ENCODE assay signal across 15 cellular contexts in the genomic region with DNA sequence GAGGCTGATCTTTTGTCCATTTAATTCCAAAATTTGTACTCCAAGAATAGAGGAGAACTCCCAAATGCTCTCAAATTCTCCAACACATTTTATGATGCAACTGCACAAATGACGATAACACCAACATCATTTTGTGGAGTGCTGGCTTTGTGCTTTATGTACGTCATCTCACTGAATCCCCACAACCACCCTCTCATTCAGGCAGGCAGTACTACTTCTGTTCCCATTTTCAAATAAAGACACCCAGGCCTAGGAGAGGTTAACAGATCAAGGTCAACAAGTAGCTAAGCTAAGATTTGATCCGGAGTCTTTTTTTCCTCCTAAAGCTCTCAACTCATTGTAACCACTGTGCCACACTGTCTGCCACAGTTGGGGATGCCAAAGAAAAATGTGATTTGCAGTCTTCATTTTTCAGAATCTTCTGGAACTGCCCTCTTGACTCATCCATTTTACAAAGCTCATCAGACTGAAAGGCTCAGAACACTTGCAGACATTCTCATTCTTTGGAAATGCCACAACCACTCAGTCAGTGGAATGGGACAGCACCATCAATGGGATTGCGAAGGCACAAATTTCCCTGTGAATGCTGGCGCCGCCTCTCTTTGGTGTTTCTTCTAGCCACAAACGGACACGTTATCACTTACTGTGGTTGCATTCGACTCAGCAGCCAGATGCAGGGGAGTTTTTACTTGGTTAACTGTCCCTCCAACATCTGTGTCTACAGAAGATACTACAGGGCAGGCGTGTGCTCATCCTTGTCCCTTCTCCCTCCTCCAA.
DNase-seq lines count a peak whose midpoint lies in the region; ATAC-seq and TF ChIP-seq lines count a peak whose summit lies in the region.
"Had no signal": no experiment of that assay in that cellular context is flagged by ENCODE, and none has a peak within 500 bp of the region (broad histone marks: within the 10 kb centered on the region; RNA-seq: fewer than 3 reads in every experiment).

No MANE protein-coding gene starts in this region.

- no peak overlapping the region for H3K4me3 ChIP-seq in transverse colon
- H3K4me3 ChIP-seq: BLaER1 treated with 17β-estradiol and CSF1 and Interleukin-3, amounts not matched to agents 10 nM and 100 nM had no signal

- no peaks in the 10 kb centered on the region for H3K4me1 ChIP-seq in transverse colon

- no peak for TF ChIP-seq POLR2A in transverse colon (IDR thresholded peaks at IDR 0.05)

- H3K9me3 ChIP-seq in transverse colon, result no peaks in the 10 kb centered on the region
- H3K9me3 ChIP-seq: BLaER1 treated with 17β-estradiol and CSF1 and Interleukin-3, amounts not matched to agents 10 nM and 100 nM had no signal

- DNase-seq in GF-D8 (lab: John Stamatoyannopoulos, UW) (peak; percentile 6), transverse colon (no peak), occipital lobe (lab: John Stamatoyannopoulos, UW) (no peak), Ammon's horn (ENCODE audit: low spot score) (no peak)
- peak; percentile 35 for DNase-seq in activated naive CD8-positive, alpha-beta T cell treated with anti-CD3 and anti-CD28 coated beads, Interleukin-2, amount 50 U/mL, for 16 hours (ENCODE audit: low read depth, low spot score)
- DNase-seq in stimulated activated CD4-positive, alpha-beta T cell treated with anti-CD3 and anti-CD28 coated beads, Interleukin-2, amount 100 ng/mL, for 24 hours, result peak; percentile 76 to 79
- DNase-seq: anterior cingulate cortex, KG1, kidney, NCI-H510A treated with DMSO at 0.1 percent for 48 hours had no signal

- H3K36me3 ChIP-seq in transverse colon, result no peaks in the 10 kb centered on the region

- intact Hi-C loops in transverse colon (cut with DNase I; ENCODE audit: low total_unique reads), result no loop called here

- 71 to 80% methylated on average over 7 to 10 of the region's 10 CpGs for WGBS in transverse colon (ENCODE audit: low coverage in 1 of 2), 2 donors

- TF ChIP-seq EP300 in transverse colon (IDR thresholded peaks at IDR 0.05; ENCODE audit: low read depth), result no peak

- ATAC-seq in activated CD4-positive, CD25-positive, alpha-beta regulatory T cell treated with anti-CD3 and anti-CD28 coated beads, Interleukin-2, amount 50 U/mL, for 24 hours, result peak; percentile 25 to 34
- ATAC-seq in GM21447 (IDR thresholded peaks at IDR 0.05; ENCODE audit: unreplicated experiment), result no peak
- ATAC-seq: esophagus mucosa, SK-N-SH treated with all-trans-retinoic acid at 6 μM for 48 hours had no signal

- no peak overlapping the region for H3K27ac ChIP-seq in transverse colon
- H3K27ac ChIP-seq: BLaER1 treated with 17β-estradiol and CSF1 and Interleukin-3, amounts not matched to agents 10 nM and 100 nM had no signal

- no peak for TF ChIP-seq CTCF in transverse colon (IDR thresholded peaks at IDR 0.05)

- in situ Hi-C loops in transverse colon (cut with MboI; ENCODE audit: low pct_ligation_motif_present in 1 of 4, low pct_unique_long_range_greater_than_20kb in 1 of 4, low sequenced_read_pairs in 3 of 4), result no loop called here

- no peaks in the 10 kb centered on the region for H3K27me3 ChIP-seq in transverse colon
- H3K27me3 ChIP-seq: BLaER1 treated with 17β-estradiol and CSF1 and Interleukin-3, amounts not matched to agents 10 nM and 100 nM had no signal

Comparison
In these comparisons a context has a peak if more than half of its experiments do, and no peak if none do; other contexts are left out.
1. DNase-seq: peak in GF-D8 (single experiment), activated naive CD8-positive, alpha-beta T cell treated with anti-CD3 and anti-CD28 coated beads, Interleukin-2, amount 50 U/mL, for 16 hours (single experiment) and stimulated activated CD4-positive, alpha-beta T cell treated with anti-CD3 and anti-CD28 coated beads, Interleukin-2, amount 100 ng/mL, for 24 hours (2 of 2); none in transverse colon (single experiment), occipital lobe (single experiment) and Ammon's horn (single experiment).